In the genomic region with DNA sequence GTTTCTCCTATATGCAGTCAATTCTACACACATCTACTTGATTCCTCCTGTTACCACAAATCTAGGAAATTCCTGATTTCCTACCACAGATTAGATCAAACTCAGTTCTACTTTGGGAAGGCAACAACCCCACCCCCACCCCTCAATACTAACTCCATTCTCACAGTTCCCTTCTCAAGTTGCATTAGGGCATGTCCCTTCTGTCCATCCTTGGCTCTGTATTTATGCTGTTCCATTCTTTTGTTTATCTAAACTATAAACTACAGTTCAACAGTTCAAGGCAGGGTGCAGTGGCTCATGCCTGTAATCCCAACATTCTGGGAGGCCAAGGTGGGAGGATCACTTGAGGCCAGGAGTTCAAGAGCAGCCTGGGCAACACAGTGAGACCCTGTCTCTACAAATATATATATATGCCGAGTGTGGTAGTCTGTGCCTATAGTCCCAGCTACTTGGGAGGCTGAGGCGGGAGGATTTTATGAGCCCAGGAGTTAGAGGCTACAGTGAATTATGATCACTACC, we compare ENCODE assay signal across 1 cellular context.
TF ChIP-seq lines count a peak whose summit lies in the region.

No MANE protein-coding gene starts in this region.

TF ChIP-seq in WTC11, 78 proteins besides CTCF, POLR2A, EP300 and RAD21:
- TF ChIP-seq CREM (CRISPR knock-in tag; IDR thresholded peaks at IDR 0.05) (no peak), ZNF423 (CRISPR knock-in tag; IDR thresholded peaks at IDR 0.05) (no peak)
